ENCODE assay signal across 1 cellular context in the genomic region with DNA sequence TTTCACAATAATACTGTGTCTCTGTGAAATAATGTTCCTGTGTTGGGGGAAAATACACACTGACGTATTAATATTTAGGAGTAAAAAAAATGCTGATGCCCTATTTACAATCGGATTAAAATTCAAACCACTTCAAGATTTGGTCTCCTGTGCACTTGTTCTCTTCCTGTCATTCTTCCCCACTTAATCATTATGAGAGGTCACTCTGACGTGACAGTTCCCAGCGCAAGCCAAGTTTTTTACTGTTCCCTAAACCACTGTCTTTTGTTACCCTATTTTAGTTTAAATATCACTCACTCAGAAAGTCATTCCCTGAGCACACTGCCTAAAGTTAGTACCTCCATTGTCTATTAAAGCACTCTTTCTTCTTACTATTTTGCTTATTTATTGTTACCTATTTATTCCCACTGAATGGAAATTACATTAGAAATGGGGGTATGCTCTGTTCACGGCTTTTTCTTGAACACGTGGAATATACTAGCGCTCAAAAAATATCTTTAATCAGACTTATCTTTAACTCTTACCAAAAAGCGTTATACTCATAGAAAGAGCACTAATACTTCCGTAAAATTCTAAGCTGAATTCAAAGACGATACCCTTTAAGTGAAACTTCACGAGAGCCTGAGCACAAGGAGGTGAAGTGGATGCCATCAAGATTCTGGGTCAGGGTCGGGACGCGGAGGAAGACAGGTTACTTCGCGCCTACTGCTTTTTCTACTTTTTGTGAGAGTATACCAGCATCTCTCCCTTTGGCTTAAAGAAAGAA.
A peak's percentile ranks its signal among the peaks of the same experiment; 100 is the strongest.
TF ChIP-seq lines count a peak whose summit lies in the region.

No MANE protein-coding gene starts in this region.

TF ChIP-seq in GM12878, 131 proteins besides CTCF, POLR2A, EP300 and RAD21 (continues in another document):
- TF ChIP-seq, protein P1, sequence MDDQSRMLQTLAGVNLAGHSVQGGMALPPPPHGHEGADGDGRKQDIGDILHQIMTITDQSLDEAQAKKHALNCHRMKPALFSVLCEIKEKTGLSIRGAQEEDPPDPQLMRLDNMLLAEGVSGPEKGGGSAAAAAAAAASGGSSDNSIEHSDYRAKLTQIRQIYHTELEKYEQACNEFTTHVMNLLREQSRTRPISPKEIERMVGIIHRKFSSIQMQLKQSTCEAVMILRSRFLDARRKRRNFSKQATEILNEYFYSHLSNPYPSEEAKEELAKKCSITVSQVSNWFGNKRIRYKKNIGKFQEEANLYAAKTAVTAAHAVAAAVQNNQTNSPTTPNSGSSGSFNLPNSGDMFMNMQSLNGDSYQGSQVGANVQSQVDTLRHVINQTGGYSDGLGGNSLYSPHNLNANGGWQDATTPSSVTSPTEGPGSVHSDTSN (IDR thresholded peaks at IDR 0.05; ENCODE audit: insufficient replicate concordance, low read depth, low read length): no peak
- TF ChIP-seq NR2C1 (IDR thresholded peaks at IDR 0.05): no peak
- TF ChIP-seq MTA3 (IDR thresholded peaks at IDR 0.05; ENCODE audit: borderline replicate concordance, low read length): 0 out of 2 replicates have a peak, but pooled peaks have one; percentile 46
- no peak for TF ChIP-seq DPF2 (IDR thresholded peaks at IDR 0.05)
- TF ChIP-seq NFIC (IDR thresholded peaks at IDR 0.05; ENCODE audit: low read depth, low read length): no peak
- TF ChIP-seq ZNF384 (IDR thresholded peaks at IDR 0.05; ENCODE audit: borderline replicate concordance, low read depth, low read length): no peak
- TF ChIP-seq ESRRA (IDR thresholded peaks at IDR 0.05; ENCODE audit: low read length): no peak
- TF ChIP-seq, protein P2, sequence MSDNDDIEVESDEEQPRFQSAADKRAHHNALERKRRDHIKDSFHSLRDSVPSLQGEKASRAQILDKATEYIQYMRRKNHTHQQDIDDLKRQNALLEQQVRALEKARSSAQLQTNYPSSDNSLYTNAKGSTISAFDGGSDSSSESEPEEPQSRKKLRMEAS (IDR thresholded peaks at IDR 0.05; ENCODE audit: low read depth, low read length): no peak
- no peak for TF ChIP-seq SUPT20H (IDR thresholded peaks at IDR 0.05; ENCODE audit: borderline replicate concordance, control insufficient read depth, low read depth, low read length)
- TF ChIP-seq, protein P3, sequence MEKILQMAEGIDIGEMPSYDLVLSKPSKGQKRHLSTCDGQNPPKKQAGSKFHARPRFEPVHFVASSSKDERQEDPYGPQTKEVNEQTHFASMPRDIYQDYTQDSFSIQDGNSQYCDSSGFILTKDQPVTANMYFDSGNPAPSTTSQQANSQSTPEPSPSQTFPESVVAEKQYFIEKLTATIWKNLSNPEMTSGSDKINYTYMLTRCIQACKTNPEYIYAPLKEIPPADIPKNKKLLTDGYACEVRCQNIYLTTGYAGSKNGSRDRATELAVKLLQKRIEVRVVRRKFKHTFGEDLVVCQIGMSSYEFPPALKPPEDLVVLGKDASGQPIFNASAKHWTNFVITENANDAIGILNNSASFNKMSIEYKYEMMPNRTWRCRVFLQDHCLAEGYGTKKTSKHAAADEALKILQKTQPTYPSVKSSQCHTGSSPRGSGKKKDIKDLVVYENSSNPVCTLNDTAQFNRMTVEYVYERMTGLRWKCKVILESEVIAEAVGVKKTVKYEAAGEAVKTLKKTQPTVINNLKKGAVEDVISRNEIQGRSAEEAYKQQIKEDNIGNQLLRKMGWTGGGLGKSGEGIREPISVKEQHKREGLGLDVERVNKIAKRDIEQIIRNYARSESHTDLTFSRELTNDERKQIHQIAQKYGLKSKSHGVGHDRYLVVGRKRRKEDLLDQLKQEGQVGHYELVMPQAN (conservative IDR thresholded peaks at IDR 0.05): peak; percentile 68
- TF ChIP-seq, protein P4, sequence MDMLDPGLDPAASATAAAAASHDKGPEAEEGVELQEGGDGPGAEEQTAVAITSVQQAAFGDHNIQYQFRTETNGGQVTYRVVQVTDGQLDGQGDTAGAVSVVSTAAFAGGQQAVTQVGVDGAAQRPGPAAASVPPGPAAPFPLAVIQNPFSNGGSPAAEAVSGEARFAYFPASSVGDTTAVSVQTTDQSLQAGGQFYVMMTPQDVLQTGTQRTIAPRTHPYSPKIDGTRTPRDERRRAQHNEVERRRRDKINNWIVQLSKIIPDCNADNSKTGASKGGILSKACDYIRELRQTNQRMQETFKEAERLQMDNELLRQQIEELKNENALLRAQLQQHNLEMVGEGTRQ (IDR thresholded peaks at IDR 0.05; ENCODE audit: borderline replicate concordance, low read depth, low read length): no peak
- no peak for TF ChIP-seq STAT1 (conservative IDR thresholded peaks at IDR 0.05)
- TF ChIP-seq TARDBP (IDR thresholded peaks at IDR 0.05; ENCODE audit: borderline replicate concordance): no peak
- TF ChIP-seq NFXL1 (IDR thresholded peaks at IDR 0.05; ENCODE audit: borderline replicate concordance): no peak
- TF ChIP-seq, protein P5, sequence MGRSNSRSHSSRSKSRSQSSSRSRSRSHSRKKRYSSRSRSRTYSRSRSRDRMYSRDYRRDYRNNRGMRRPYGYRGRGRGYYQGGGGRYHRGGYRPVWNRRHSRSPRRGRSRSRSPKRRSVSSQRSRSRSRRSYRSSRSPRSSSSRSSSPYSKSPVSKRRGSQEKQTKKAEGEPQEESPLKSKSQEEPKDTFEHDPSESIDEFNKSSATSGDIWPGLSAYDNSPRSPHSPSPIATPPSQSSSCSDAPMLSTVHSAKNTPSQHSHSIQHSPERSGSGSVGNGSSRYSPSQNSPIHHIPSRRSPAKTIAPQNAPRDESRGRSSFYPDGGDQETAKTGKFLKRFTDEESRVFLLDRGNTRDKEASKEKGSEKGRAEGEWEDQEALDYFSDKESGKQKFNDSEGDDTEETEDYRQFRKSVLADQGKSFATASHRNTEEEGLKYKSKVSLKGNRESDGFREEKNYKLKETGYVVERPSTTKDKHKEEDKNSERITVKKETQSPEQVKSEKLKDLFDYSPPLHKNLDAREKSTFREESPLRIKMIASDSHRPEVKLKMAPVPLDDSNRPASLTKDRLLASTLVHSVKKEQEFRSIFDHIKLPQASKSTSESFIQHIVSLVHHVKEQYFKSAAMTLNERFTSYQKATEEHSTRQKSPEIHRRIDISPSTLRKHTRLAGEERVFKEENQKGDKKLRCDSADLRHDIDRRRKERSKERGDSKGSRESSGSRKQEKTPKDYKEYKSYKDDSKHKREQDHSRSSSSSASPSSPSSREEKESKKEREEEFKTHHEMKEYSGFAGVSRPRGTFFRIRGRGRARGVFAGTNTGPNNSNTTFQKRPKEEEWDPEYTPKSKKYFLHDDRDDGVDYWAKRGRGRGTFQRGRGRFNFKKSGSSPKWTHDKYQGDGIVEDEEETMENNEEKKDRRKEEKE (IDR thresholded peaks at IDR 0.05): no peak
- no peak for TF ChIP-seq RUNX3 (IDR thresholded peaks at IDR 0.05; ENCODE audit: low read length)
- TF ChIP-seq CBFB (IDR thresholded peaks at IDR 0.05; ENCODE audit: low read depth): no peak
- TF ChIP-seq SREBF2 (IDR thresholded peaks at IDR 0.05; ENCODE audit: low read length): no peak
- TF ChIP-seq PML (IDR thresholded peaks at IDR 0.05; ENCODE audit: low read length): no peak
- no peak for TF ChIP-seq ETV6 (conservative IDR thresholded peaks at IDR 0.05 in 1 of 2, IDR thresholded peaks at IDR 0.05 in 1 of 2; ENCODE audit: borderline replicate concordance in 1 of 2, low read depth in 1 of 2)
- TF ChIP-seq RB1 (IDR thresholded peaks at IDR 0.05; ENCODE audit: borderline replicate concordance): no peak
- TF ChIP-seq IKZF2 (IDR thresholded peaks at IDR 0.05): 0 out of 4 replicates have a peak, but pooled peaks have one; percentile 37 to 43
- TF ChIP-seq, protein P6, sequence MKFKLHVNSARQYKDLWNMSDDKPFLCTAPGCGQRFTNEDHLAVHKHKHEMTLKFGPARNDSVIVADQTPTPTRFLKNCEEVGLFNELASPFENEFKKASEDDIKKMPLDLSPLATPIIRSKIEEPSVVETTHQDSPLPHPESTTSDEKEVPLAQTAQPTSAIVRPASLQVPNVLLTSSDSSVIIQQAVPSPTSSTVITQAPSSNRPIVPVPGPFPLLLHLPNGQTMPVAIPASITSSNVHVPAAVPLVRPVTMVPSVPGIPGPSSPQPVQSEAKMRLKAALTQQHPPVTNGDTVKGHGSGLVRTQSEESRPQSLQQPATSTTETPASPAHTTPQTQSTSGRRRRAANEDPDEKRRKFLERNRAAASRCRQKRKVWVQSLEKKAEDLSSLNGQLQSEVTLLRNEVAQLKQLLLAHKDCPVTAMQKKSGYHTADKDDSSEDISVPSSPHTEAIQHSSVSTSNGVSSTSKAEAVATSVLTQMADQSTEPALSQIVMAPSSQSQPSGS (IDR thresholded peaks at IDR 0.05; ENCODE audit: low read length): 0 out of 2 replicates have a peak, but pooled peaks have one; percentile 31
- TF ChIP-seq ZNF207 (IDR thresholded peaks at IDR 0.05; ENCODE audit: borderline replicate concordance): no peak
- TF ChIP-seq MTA2 (IDR thresholded peaks at IDR 0.05; ENCODE audit: low read depth): no peak
- 0 out of 2 replicates have a peak, but pooled peaks have one; percentile 16 for TF ChIP-seq BMI1 (IDR thresholded peaks at IDR 0.05; ENCODE audit: borderline replicate concordance)
- TF ChIP-seq SP1 (IDR thresholded peaks at IDR 0.05; ENCODE audit: low read depth, low read length): no peak
- no peak for TF ChIP-seq GATAD2B (conservative IDR thresholded peaks at IDR 0.05; ENCODE audit: low read depth)
- no peak for TF ChIP-seq RBBP5 (conservative IDR thresholded peaks at IDR 0.05)
- TF ChIP-seq, protein P7, sequence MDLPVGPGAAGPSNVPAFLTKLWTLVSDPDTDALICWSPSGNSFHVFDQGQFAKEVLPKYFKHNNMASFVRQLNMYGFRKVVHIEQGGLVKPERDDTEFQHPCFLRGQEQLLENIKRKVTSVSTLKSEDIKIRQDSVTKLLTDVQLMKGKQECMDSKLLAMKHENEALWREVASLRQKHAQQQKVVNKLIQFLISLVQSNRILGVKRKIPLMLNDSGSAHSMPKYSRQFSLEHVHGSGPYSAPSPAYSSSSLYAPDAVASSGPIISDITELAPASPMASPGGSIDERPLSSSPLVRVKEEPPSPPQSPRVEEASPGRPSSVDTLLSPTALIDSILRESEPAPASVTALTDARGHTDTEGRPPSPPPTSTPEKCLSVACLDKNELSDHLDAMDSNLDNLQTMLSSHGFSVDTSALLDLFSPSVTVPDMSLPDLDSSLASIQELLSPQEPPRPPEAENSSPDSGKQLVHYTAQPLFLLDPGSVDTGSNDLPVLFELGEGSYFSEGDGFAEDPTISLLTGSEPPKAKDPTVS (IDR thresholded peaks at IDR 0.05; ENCODE audit: low read depth, low read length): no peak
- TF ChIP-seq PAX8 (IDR thresholded peaks at IDR 0.05): peak; percentile 37; the same call in 1 of the 2 replicates
- peak; percentile 40 for TF ChIP-seq NBN (IDR thresholded peaks at IDR 0.05)
- no peak for TF ChIP-seq SMARCA5 (IDR thresholded peaks at IDR 0.05)
- TF ChIP-seq, protein P8, sequence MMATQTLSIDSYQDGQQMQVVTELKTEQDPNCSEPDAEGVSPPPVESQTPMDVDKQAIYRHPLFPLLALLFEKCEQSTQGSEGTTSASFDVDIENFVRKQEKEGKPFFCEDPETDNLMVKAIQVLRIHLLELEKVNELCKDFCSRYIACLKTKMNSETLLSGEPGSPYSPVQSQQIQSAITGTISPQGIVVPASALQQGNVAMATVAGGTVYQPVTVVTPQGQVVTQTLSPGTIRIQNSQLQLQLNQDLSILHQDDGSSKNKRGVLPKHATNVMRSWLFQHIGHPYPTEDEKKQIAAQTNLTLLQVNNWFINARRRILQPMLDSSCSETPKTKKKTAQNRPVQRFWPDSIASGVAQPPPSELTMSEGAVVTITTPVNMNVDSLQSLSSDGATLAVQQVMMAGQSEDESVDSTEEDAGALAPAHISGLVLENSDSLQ (IDR thresholded peaks at IDR 0.05): peak; percentile 54
- no peak for TF ChIP-seq ASH2L (IDR thresholded peaks at IDR 0.05; ENCODE audit: borderline replicate concordance, low read depth)
- no peak for TF ChIP-seq ZNF274 (IDR thresholded peaks at IDR 0.05; ENCODE audit: insufficient read depth, insufficient read length)
- TF ChIP-seq, protein P9, sequence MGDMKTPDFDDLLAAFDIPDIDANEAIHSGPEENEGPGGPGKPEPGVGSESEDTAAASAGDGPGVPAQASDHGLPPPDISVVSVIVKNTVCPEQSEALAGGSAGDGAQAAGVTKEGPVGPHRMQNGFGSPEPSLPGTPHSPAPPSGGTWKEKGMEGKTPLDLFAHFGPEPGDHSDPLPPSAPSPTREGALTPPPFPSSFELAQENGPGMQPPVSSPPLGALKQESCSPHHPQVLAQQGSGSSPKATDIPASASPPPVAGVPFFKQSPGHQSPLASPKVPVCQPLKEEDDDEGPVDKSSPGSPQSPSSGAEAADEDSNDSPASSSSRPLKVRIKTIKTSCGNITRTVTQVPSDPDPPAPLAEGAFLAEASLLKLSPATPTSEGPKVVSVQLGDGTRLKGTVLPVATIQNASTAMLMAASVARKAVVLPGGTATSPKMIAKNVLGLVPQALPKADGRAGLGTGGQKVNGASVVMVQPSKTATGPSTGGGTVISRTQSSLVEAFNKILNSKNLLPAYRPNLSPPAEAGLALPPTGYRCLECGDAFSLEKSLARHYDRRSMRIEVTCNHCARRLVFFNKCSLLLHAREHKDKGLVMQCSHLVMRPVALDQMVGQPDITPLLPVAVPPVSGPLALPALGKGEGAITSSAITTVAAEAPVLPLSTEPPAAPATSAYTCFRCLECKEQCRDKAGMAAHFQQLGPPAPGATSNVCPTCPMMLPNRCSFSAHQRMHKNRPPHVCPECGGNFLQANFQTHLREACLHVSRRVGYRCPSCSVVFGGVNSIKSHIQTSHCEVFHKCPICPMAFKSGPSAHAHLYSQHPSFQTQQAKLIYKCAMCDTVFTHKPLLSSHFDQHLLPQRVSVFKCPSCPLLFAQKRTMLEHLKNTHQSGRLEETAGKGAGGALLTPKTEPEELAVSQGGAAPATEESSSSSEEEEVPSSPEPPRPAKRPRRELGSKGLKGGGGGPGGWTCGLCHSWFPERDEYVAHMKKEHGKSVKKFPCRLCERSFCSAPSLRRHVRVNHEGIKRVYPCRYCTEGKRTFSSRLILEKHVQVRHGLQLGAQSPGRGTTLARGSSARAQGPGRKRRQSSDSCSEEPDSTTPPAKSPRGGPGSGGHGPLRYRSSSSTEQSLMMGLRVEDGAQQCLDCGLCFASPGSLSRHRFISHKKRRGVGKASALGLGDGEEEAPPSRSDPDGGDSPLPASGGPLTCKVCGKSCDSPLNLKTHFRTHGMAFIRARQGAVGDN (IDR thresholded peaks at IDR 0.05): peak; percentile 64
- TF ChIP-seq, protein P10, sequence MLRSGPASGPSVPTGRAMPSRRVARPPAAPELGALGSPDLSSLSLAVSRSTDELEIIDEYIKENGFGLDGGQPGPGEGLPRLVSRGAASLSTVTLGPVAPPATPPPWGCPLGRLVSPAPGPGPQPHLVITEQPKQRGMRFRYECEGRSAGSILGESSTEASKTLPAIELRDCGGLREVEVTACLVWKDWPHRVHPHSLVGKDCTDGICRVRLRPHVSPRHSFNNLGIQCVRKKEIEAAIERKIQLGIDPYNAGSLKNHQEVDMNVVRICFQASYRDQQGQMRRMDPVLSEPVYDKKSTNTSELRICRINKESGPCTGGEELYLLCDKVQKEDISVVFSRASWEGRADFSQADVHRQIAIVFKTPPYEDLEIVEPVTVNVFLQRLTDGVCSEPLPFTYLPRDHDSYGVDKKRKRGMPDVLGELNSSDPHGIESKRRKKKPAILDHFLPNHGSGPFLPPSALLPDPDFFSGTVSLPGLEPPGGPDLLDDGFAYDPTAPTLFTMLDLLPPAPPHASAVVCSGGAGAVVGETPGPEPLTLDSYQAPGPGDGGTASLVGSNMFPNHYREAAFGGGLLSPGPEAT (IDR thresholded peaks at IDR 0.05; ENCODE audit: low read depth): no peak
- TF ChIP-seq TCF7 (IDR thresholded peaks at IDR 0.05; ENCODE audit: borderline replicate concordance): no peak
- TF ChIP-seq, protein P11, sequence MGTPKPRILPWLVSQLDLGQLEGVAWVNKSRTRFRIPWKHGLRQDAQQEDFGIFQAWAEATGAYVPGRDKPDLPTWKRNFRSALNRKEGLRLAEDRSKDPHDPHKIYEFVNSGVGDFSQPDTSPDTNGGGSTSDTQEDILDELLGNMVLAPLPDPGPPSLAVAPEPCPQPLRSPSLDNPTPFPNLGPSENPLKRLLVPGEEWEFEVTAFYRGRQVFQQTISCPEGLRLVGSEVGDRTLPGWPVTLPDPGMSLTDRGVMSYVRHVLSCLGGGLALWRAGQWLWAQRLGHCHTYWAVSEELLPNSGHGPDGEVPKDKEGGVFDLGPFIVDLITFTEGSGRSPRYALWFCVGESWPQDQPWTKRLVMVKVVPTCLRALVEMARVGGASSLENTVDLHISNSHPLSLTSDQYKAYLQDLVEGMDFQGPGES (IDR thresholded peaks at IDR 0.05): no peak
